10 cellular contexts compared by ENCODE assay signal in genomic region chr18:3885209-3885792, GRCh38.
A peak's percentile ranks its signal among the peaks of the same experiment; 100 is the strongest.
DNase-seq lines count a peak whose midpoint lies in the region; ATAC-seq, FAIRE-seq and TF ChIP-seq lines count a peak whose summit lies in the region.
"Had no signal": no experiment of that assay in that cellular context is flagged by ENCODE, and none has a peak within 500 bp of the region (broad histone marks: within the 10 kb centered on the region; RNA-seq: fewer than 3 reads in every experiment).

No MANE protein-coding gene starts in this region.

- no peak overlapping the region for H2AK5ac ChIP-seq in neuronal stem cell (ENCODE audit: low read depth, low read length)

- TF ChIP-seq RAD21 in HepG2 (CRISPR knock-in tag; IDR thresholded peaks at IDR 0.05), result no peak

- H3K4me3 Mint-ChIP-seq in astrocyte (ENCODE audit: unreplicated experiment), result no peak overlapping the region

- no peak overlapping the region for H4K8ac ChIP-seq in neuronal stem cell (ENCODE audit: low read depth, low read length)

- H3K14ac ChIP-seq in neuronal stem cell (ENCODE audit: low read length), result no peak overlapping the region

- H3K4me3 ChIP-seq in HepG2 (replicated peaks in 1 of 3; ENCODE audit: insufficient read depth in 1 of 3, low read depth in 2 of 3, low read length in 3 of 3) (no peak overlapping the region), right lobe of liver (no peak overlapping the region), astrocyte (ENCODE audit: insufficient read depth, low read depth, low read length) (no peak overlapping the region), neuronal stem cell (ENCODE audit: low read length in 2 of 2) (no peak overlapping the region)

- H2BK15ac ChIP-seq in neuronal stem cell (ENCODE audit: low read length), result no peak overlapping the region

- H3K4me2 ChIP-seq in HepG2 (ENCODE audit: low read depth, low read length), result no peak overlapping the region
- no peak overlapping the region for H3K4me2 ChIP-seq in astrocyte (ENCODE audit: low read length)
- no peak overlapping the region for H3K4me2 ChIP-seq in neuronal stem cell (ENCODE audit: insufficient read depth, low read length, poor library complexity, severe bottlenecking)

- H3K36me3 ChIP-seq in HepG2 (replicated peaks in 1 of 2; ENCODE audit: control insufficient read depth in 1 of 2, insufficient read depth in 2 of 2, low read length in 2 of 2), result no peaks in the 10 kb centered on the region
- H3K36me3 ChIP-seq in right lobe of liver, result no peaks in the 10 kb centered on the region
- no peaks in the 10 kb centered on the region for H3K36me3 ChIP-seq in astrocyte (ENCODE audit: insufficient read depth, low read length)
- H3K36me3 ChIP-seq in neuronal stem cell (replicated peaks in 1 of 2; ENCODE audit: control insufficient read depth in 2 of 2, insufficient read depth in 2 of 2, low read length in 2 of 2), result no peaks in the 10 kb centered on the region

- CTCF ChIA-PET in HepG2 (lab: Yijun Ruan, JAX; ENCODE audit: low intra/inter-chr PET ratio, low total read pairs), result no interaction called here

- in situ Hi-C loops in HepG2 (cut with HindIII; ENCODE audit: extremely low pct_ligation_motif_present, low pct_unique_long_range_greater_than_20kb), result no loop called here

- H3K4me1 ChIP-seq in HepG2 (ENCODE audit: insufficient read depth, low read length) (no peaks in the 10 kb centered on the region), right lobe of liver (no peaks in the 10 kb centered on the region), astrocyte (ENCODE audit: insufficient read depth, low read length) (peaks cover 8% of the 10 kb centered on the region), neuronal stem cell (ENCODE audit: control insufficient read depth in 2 of 2, insufficient read depth in 1 of 2, low read depth in 1 of 2, low read length in 2 of 2) (no peaks in the 10 kb centered on the region)

- H3K27ac Mint-ChIP-seq in astrocyte (ENCODE audit: unreplicated experiment), result no peak overlapping the region

- H3K9me3 Mint-ChIP-seq in astrocyte (ENCODE audit: unreplicated experiment), result no peaks in the 10 kb centered on the region

- H3K9ac ChIP-seq in HepG2 (ENCODE audit: insufficient read depth, low read depth, low read length), result no peak overlapping the region
- H3K9ac ChIP-seq in astrocyte (ENCODE audit: low read length), result no peak overlapping the region
- no peak overlapping the region for H3K9ac ChIP-seq in neuronal stem cell (ENCODE audit: low read depth, low read length, poor library complexity)

- H3K18ac ChIP-seq in neuronal stem cell (ENCODE audit: low read length), result no peak overlapping the region

- H3K79me1 ChIP-seq in neuronal stem cell (ENCODE audit: low read depth, low read length), result no peaks in the 10 kb centered on the region

- peaks cover 16% of the 10 kb centered on the region for H3K4me1 Mint-ChIP-seq in astrocyte (ENCODE audit: low read depth, unreplicated experiment)

- H2BK5ac ChIP-seq in neuronal stem cell (ENCODE audit: low read length), result no peak overlapping the region

- H2BK12ac ChIP-seq in neuronal stem cell (ENCODE audit: low read length), result no peak overlapping the region

- FAIRE-seq in HepG2 (lab: Jason Lieb, UNC), result peak; percentile 18
- FAIRE-seq in astrocyte (lab: Jason Lieb, UNC), result no peak

- no TSS peak for BruUV-seq in HepG2 (replicated peaks; lab: Mats Ljungman, UMichigan)

- no peak overlapping the region for H3K23ac ChIP-seq in neuronal stem cell (ENCODE audit: low read depth, low read length, poor library complexity)

- no peak for TF ChIP-seq EP300 in HepG2 (IDR thresholded peaks at IDR 0.05; ENCODE audit: low read depth in 2 of 2, low read length in 2 of 2)
- TF ChIP-seq EP300 in HepG2 (CRISPR knock-in tag; IDR thresholded peaks at IDR 0.05; ENCODE audit: borderline replicate concordance), result no peak

- H4K91ac ChIP-seq in neuronal stem cell (ENCODE audit: low read depth, low read length, poor library complexity), result no peak overlapping the region

- H3K27me3 Mint-ChIP-seq in astrocyte (ENCODE audit: low read depth, unreplicated experiment), result no peaks in the 10 kb centered on the region

- no peaks in the 10 kb centered on the region; a peak in 1 of 5 replicates for H3K27me3 ChIP-seq in HepG2 (ENCODE audit: control insufficient read depth in 1 of 2, insufficient read depth in 2 of 2, low read length in 2 of 2)
- no peaks in the 10 kb centered on the region for H3K27me3 ChIP-seq in right lobe of liver
- no peaks in the 10 kb centered on the region for H3K27me3 ChIP-seq in astrocyte (ENCODE audit: insufficient read depth, low read length)
- H3K27me3 ChIP-seq in neuronal stem cell (ENCODE audit: control insufficient read depth in 3 of 3, insufficient read depth in 3 of 3, low read depth in 1 of 3, low read length in 3 of 3), result no peaks in the 10 kb centered on the region

- H3K4ac ChIP-seq in neuronal stem cell (ENCODE audit: low read length), result no peak overlapping the region

- H3K79me2 ChIP-seq in HepG2 (ENCODE audit: insufficient read depth, low read length) (no peaks in the 10 kb centered on the region), astrocyte (ENCODE audit: insufficient read depth, low read length) (no peaks in the 10 kb centered on the region)

- no peak for TF ChIP-seq CTCF in HepG2 (CRISPR knock-in tag; IDR thresholded peaks at IDR 0.05)
- no peak for TF ChIP-seq CTCF in right lobe of liver (IDR thresholded peaks at IDR 0.05)
- peak; percentile 33 for TF ChIP-seq CTCF in astrocyte (IDR thresholded peaks at IDR 0.05; ENCODE audit: insufficient read depth, low read depth, low read length)

- POLR2A ChIA-PET in HepG2 (lab: Yijun Ruan, JAX), result no interaction called here

- 26% methylated on average over 2 of the region's 2 CpGs for WGBS in HepG2 (ENCODE audit: low lambda C conversion rate)
- WGBS in right lobe of liver (ENCODE audit: insufficient coverage, low coverage, low lambda C conversion rate, missing lambda C conversion rate), result 45% methylated on average over 2 of the region's 2 CpGs
- no CpG with 5 or more reads among the region's 2 CpGs for WGBS in neuronal stem cell (ENCODE audit: extremely low coverage in 2 of 2, insufficient read length in 2 of 2, insufficient replicate concordance in 1 of 2), 2 donors

- H3K27ac ChIP-seq in HepG2 (ENCODE audit: extremely low read length, insufficient read depth, low read length), result no peak overlapping the region
- no peak overlapping the region for H3K27ac ChIP-seq in right lobe of liver
- no peak overlapping the region for H3K27ac ChIP-seq in astrocyte (ENCODE audit: low read depth, low read length)
- no peak overlapping the region for H3K27ac ChIP-seq in neuronal stem cell (replicated peaks; ENCODE audit: low read length)

- DNase-seq in HepG2 (ENCODE audit: low spot score) (peak; percentile 27), right lobe of liver (no peak), HuH-7.5 (ENCODE audit: low spot score) (peak; percentile 60), astrocyte (ENCODE audit: low read depth) (no peak), neuronal stem cell (ENCODE audit: low spot score) (no peak), NCI-H446 (lab: John Stamatoyannopoulos, UW) (no peak)
- no peak for DNase-seq in activated CD4-positive, alpha-beta T cell treated with anti-CD3 and anti-CD28 coated beads for 48 hours
- no peak for DNase-seq in activated naive CD4-positive, alpha-beta T cell treated with anti-CD3 and anti-CD28 coated beads, Interleukin-2, amount 50 U/mL, for 16 hours
- DNase-seq: foreskin melanocyte, substantia nigra had no signal

- ATAC-seq in HepG2 (peak; percentile 95), right lobe of liver (no peak)

- no peaks in the 10 kb centered on the region for H3K36me3 Mint-ChIP-seq in astrocyte (ENCODE audit: low read depth, unreplicated experiment)

- no peak for TF ChIP-seq POLR2A in HepG2 (IDR thresholded peaks at IDR 0.05; ENCODE audit: insufficient read depth in 1 of 2, low read depth in 2 of 2, low read length in 2 of 2)
- no peak for TF ChIP-seq POLR2A in right lobe of liver (IDR thresholded peaks at IDR 0.05)

- H2BK120ac ChIP-seq in neuronal stem cell (ENCODE audit: low read depth, low read length), result no peak overlapping the region

- H3K9me3 ChIP-seq in HepG2 (ENCODE audit: low read length) (no peaks in the 10 kb centered on the region), right lobe of liver (no peaks in the 10 kb centered on the region), astrocyte (ENCODE audit: insufficient read depth, low read depth, low read length) (no peaks in the 10 kb centered on the region), neuronal stem cell (replicated peaks in 1 of 2; ENCODE audit: control insufficient read depth in 2 of 2, insufficient read depth in 1 of 2, low read depth in 1 of 2, low read length in 2 of 2) (no peaks in the 10 kb centered on the region)

- intact Hi-C loops in HepG2 (cut with micrococcal nuclease; ENCODE audit: unreplicated experiment), result loop anchor here (5.0 kb wide), 1 partner anchor 1008 kb away; no protein-coding TSS in a partner anchor
- intact Hi-C loops in right lobe of liver (cut with DNase I), result no loop called here

- H2AFZ ChIP-seq in HepG2 (ENCODE audit: low read length) (no peak overlapping the region), astrocyte (ENCODE audit: low read depth, low read length) (no peak overlapping the region), neuronal stem cell (ENCODE audit: low read length) (no peak overlapping the region)

- H4K20me1 ChIP-seq in HepG2 (ENCODE audit: insufficient read depth, low read length), result no peaks in the 10 kb centered on the region
- no peaks in the 10 kb centered on the region for H4K20me1 ChIP-seq in astrocyte (ENCODE audit: insufficient read depth, low read length)

TF ChIP-seq in HepG2, 621 proteins besides CTCF, POLR2A, EP300 and RAD21 (continues in another document):
- TF ChIP-seq ZNF383 (CRISPR knock-in tag; IDR thresholded peaks at IDR 0.05; ENCODE audit: borderline replicate concordance), result no peak
- TF ChIP-seq NR2C2 (CRISPR knock-in tag; IDR thresholded peaks at IDR 0.05; ENCODE audit: borderline replicate concordance), result no peak
- TF ChIP-seq, protein P1, sequence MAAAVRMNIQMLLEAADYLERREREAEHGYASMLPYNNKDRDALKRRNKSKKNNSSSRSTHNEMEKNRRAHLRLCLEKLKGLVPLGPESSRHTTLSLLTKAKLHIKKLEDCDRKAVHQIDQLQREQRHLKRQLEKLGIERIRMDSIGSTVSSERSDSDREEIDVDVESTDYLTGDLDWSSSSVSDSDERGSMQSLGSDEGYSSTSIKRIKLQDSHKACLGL (CRISPR knock-in tag; IDR thresholded peaks at IDR 0.05), result no peak
- no peak for TF ChIP-seq ELK4 (CRISPR knock-in tag; IDR thresholded peaks at IDR 0.05; ENCODE audit: borderline replicate concordance)
- no peak for TF ChIP-seq ZNF160 (CRISPR knock-in tag; IDR thresholded peaks at IDR 0.05)
- TF ChIP-seq ZNF572 (CRISPR knock-in tag; IDR thresholded peaks at IDR 0.05), result no peak
- TF ChIP-seq ZNF782 (CRISPR knock-in tag; IDR thresholded peaks at IDR 0.05; ENCODE audit: borderline replicate concordance), result no peak

Comparison
In these comparisons a context has a peak if more than half of its experiments do, and no peak if none do; other contexts are left out.
1. DNase-seq: peak in HepG2 (single experiment) and HuH-7.5 (single experiment); none in right lobe of liver (0 of 3), astrocyte (single experiment), neuronal stem cell (single experiment), activated CD4-positive, alpha-beta T cell treated with anti-CD3 and anti-CD28 coated beads for 48 hours (single experiment), activated naive CD4-positive, alpha-beta T cell treated with anti-CD3 and anti-CD28 coated beads, Interleukin-2, amount 50 U/mL, for 16 hours (single experiment) and NCI-H446 (0 of 2).